Comparison of ENCODE assay signal across 8 cellular contexts in genomic region chr16:30528799-30529457, GRCh38. TPM values are rescaled to one million over a fixed set of nuclear protein-coding genes. Genes with fewer than 3 reads are reported as not detected.
A peak's percentile ranks its signal among the peaks of the same experiment; 100 is the strongest.
DNase-seq lines count a peak whose midpoint lies in the region; ATAC-seq and TF ChIP-seq lines count a peak whose summit lies in the region.
"Had no signal": no experiment of that assay in that cellular context is flagged by ENCODE, and none has a peak within 500 bp of the region (broad histone marks: within the 10 kb centered on the region; RNA-seq: fewer than 3 reads in every experiment).

No MANE protein-coding gene starts in this region.

- H3K9me3 ChIP-seq in MM.1S (replicated peaks; ENCODE audit: insufficient read depth, low read length) (no peaks in the 10 kb centered on the region), gastroesophageal sphincter (no peaks in the 10 kb centered on the region)

- H3K4me1 ChIP-seq in MM.1S (ENCODE audit: low read length) (peaks cover 16% of the 10 kb centered on the region), gastroesophageal sphincter (peaks cover 0 to 56% (median 19%) of the 10 kb centered on the region in 3 donors)

- H3K9ac ChIP-seq in MM.1S (ENCODE audit: low read length), result no peak overlapping the region

- peaks cover 18% of the 10 kb centered on the region for H3K79me2 ChIP-seq in MM.1S (ENCODE audit: low read length)

- peaks cover 16% of the 10 kb centered on the region for H3F3A ChIP-seq in MM.1S (ENCODE audit: insufficient read depth, low read length)

- WGBS in gastroesophageal sphincter (ENCODE audit: low coverage in 1 of 2), 2 donors, result 32% methylated on average over 3 of the region's 4 CpGs; no CpG with 5 or more reads in 1 of the 2 donors

- H3K36me3 ChIP-seq in MM.1S (replicated peaks; ENCODE audit: insufficient read depth, low read length) (no peaks in the 10 kb centered on the region), gastroesophageal sphincter (peaks cover 0 to 42% of the 10 kb centered on the region in 2 donors)

- no peak overlapping the region for H2AFZ ChIP-seq in MM.1S (ENCODE audit: low read length)

- DNase-seq in MM.1S (no peak), NCI-H774 (lab: John Stamatoyannopoulos, UW) (no peak), NCI-H526 (lab: John Stamatoyannopoulos, UW) (no peak)
- DNase-seq: cortex of kidney, substantia nigra had no signal

- TF ChIP-seq CTCF in 22Rv1 (IDR thresholded peaks at IDR 0.05) (no peak), MM.1S (IDR thresholded peaks at IDR 0.05; ENCODE audit: low read length) (no peak), gastroesophageal sphincter (IDR thresholded peaks at IDR 0.05) (no peak)

- no peak overlapping the region for H3K4me3 ChIP-seq in MM.1S (ENCODE audit: low read length)
- no peak overlapping the region for H3K4me3 ChIP-seq in gastroesophageal sphincter

- no peaks in the 10 kb centered on the region for H4K20me1 ChIP-seq in MM.1S (ENCODE audit: insufficient read depth, low read length)

- peak overlapping the region; percentile 91; the same call in 1 of the 2 replicates for H3K4me2 ChIP-seq in MM.1S (ENCODE audit: low read depth, low read length)

- ATAC-seq in gastroesophageal sphincter (no peak), HG03108 (IDR thresholded peaks at IDR 0.05; ENCODE audit: unreplicated experiment) (no peak)

- H3K9me2 ChIP-seq in MM.1S (replicated peaks; ENCODE audit: insufficient read depth, low read length), result no peaks in the 10 kb centered on the region

- TF ChIP-seq EP300 in gastroesophageal sphincter (IDR thresholded peaks at IDR 0.05), result no peak

- H3K27ac ChIP-seq in 22Rv1 (peak overlapping the region; percentile 98), MM.1S (ENCODE audit: low read length) (no peak overlapping the region; the same call in 1 of the 2 replicates), gastroesophageal sphincter (peak overlapping the region in 3 of 4 donors; percentile 99 to 100 (median 100))

- no peaks in the 10 kb centered on the region for H3K27me3 ChIP-seq in MM.1S (replicated peaks; ENCODE audit: insufficient read depth, low read length)
- H3K27me3 ChIP-seq in gastroesophageal sphincter, result no peaks in the 10 kb centered on the region

- TF ChIP-seq POLR2A in gastroesophageal sphincter (IDR thresholded peaks at IDR 0.05), result no peak

RNA-seq across cellular contexts. Expression of gene ZNF768, which starts 2.6 kb away (rescaled TPM):
- total RNA-seq in gastroesophageal sphincter, result 10 to 100 TPM; 41.3 to 87.8 (median 50.9) TPM

RNA-seq across cellular contexts. Expression of gene ZNF747, which starts 5.7 kb away (rescaled TPM):
- 10 to 100 TPM; 15.3 to 31.6 (median 19.3) TPM for total RNA-seq in gastroesophageal sphincter

RNA-seq across cellular contexts. Expression of gene ZNF764, which starts 29.2 kb away (rescaled TPM):
- total RNA-seq in gastroesophageal sphincter, result 10 to 100 TPM in 2 of 4 donors, 1 to 10 TPM in 2; 6.3 to 13.1 (median 9.3) TPM

RNA-seq across cellular contexts. Expression of gene ZNF688, which starts 42.6 kb away (rescaled TPM):
- 10 to 100 TPM; 15.9 to 22.1 (median 20.8) TPM for total RNA-seq in gastroesophageal sphincter

RNA-seq across cellular contexts. Expression of gene ITGAL, which starts 56.4 kb away (rescaled TPM):
- total RNA-seq in gastroesophageal sphincter, result 1 to 10 TPM in 2 of 4 donors, under 1 TPM in 2; 0.30 to 4.2 (median 0.97) TPM
